ENCODE assay signal across 12 cellular contexts in genomic region chr3:37986479-37987314, GRCh38.
DNase-seq lines count a peak whose midpoint lies in the region; ATAC-seq and TF ChIP-seq lines count a peak whose summit lies in the region.
"Had no signal": no experiment of that assay in that cellular context is flagged by ENCODE, and none has a peak within 500 bp of the region (broad histone marks: within the 10 kb centered on the region; RNA-seq: fewer than 3 reads in every experiment).

No MANE protein-coding gene starts in this region.

- no peak overlapping the region for H3K27ac Mint-ChIP-seq in activated naive CD4-positive, alpha-beta T cell treated with anti-CD3 and anti-CD28 coated beads, Interleukin-2, amount 10 ng/mL, durations not matched to agents 7 days and 5 days
- H3K27ac Mint-ChIP-seq: effector memory CD8-positive, alpha-beta T cell had no signal

- no peak overlapping the region for H3K4me3 ChIP-seq in HEK293 (ENCODE audit: low read depth, low read length)
- no peak overlapping the region for H3K4me3 ChIP-seq in coronary artery
- H3K4me3 ChIP-seq in muscle layer of duodenum (ENCODE audit: low read depth in 1 of 2, low read length in 2 of 2): no peak overlapping the region

- no peak overlapping the region for H3K27ac ChIP-seq in HEK293 (ENCODE audit: extremely low read depth, low read depth, low read length)
- no peak overlapping the region for H3K27ac ChIP-seq in coronary artery
- peak overlapping the region; percentile 80 for H3K27ac ChIP-seq in muscle layer of duodenum (ENCODE audit: low read length)

- peaks cover 3% of the 10 kb centered on the region for H3K4me1 Mint-ChIP-seq in activated naive CD4-positive, alpha-beta T cell treated with anti-CD3 and anti-CD28 coated beads, Interleukin-2, amount 10 ng/mL, durations not matched to agents 7 days and 5 days

- DNase-seq in CMK (ENCODE audit: low read depth) (peak; percentile 74), coronary artery (ENCODE audit: low spot score) (peak; percentile 66), NCI-H2081 (lab: John Stamatoyannopoulos, UW) (no peak), GM03348 (ENCODE audit: low spot score) (no peak)
- no peak for DNase-seq in activated naive CD4-positive, alpha-beta T cell treated with anti-CD3 and anti-CD28 coated beads, Interleukin-2, amount 10 ng/mL, durations not matched to agents 7 days and 5 days
- DNase-seq: effector memory CD8-positive, alpha-beta T cell; hypothalamus; naive thymus-derived CD4-positive, alpha-beta T cell; T-helper 9 cell had no signal

- H3K9me3 Mint-ChIP-seq in activated naive CD4-positive, alpha-beta T cell treated with anti-CD3 and anti-CD28 coated beads, Interleukin-2, amount 10 ng/mL, durations not matched to agents 7 days and 5 days: no peaks in the 10 kb centered on the region
- H3K9me3 Mint-ChIP-seq: effector memory CD8-positive, alpha-beta T cell; naive thymus-derived CD4-positive, alpha-beta T cell had no signal

- H3K36me3 Mint-ChIP-seq in activated naive CD4-positive, alpha-beta T cell treated with anti-CD3 and anti-CD28 coated beads, Interleukin-2, amount 10 ng/mL, durations not matched to agents 7 days and 5 days: no peaks in the 10 kb centered on the region
- H3K36me3 Mint-ChIP-seq: naive thymus-derived CD4-positive, alpha-beta T cell had no signal

- CTCF ChIA-PET in HEK293 (lab: Yijun Ruan, JAX): interaction anchor here (0.6 to 2.4 kb wide), 5 partner anchors 10 to 453 kb away, joined by 3 to 12 read pairs (median 3); no protein-coding TSS in a partner anchor
- CTCF ChIA-PET in activated naive CD4-positive, alpha-beta T cell treated with anti-CD3 and anti-CD28 coated beads, Interleukin-2, amount 10 ng/mL, durations not matched to agents 7 days and 5 days (lab: Charles Lee): interaction anchor here (0.8 to 2.6 kb wide), 4 partner anchors 10 to 1043 kb away, joined by 3 to 17 read pairs (median 4); no protein-coding TSS in a partner anchor

- no peaks in the 10 kb centered on the region for H3K27me3 ChIP-seq in muscle layer of duodenum (ENCODE audit: low read depth, low read length)

- H3K9me3 ChIP-seq in HEK293 (ENCODE audit: control insufficient read depth, insufficient read depth, low read depth, low read length) (no peaks in the 10 kb centered on the region), muscle layer of duodenum (ENCODE audit: control insufficient read depth in 1 of 2, low read length in 2 of 2) (no peaks in the 10 kb centered on the region)

- TF ChIP-seq CTCF in HEK293 (tag by site-specific recombination; IDR thresholded peaks at IDR 0.05) (no peak), coronary artery (IDR thresholded peaks at IDR 0.05) (no peak)

- no peaks in the 10 kb centered on the region for H3K4me1 ChIP-seq in HEK293 (ENCODE audit: control insufficient read depth, insufficient read depth, low read length)
- H3K4me1 ChIP-seq in muscle layer of duodenum (ENCODE audit: control insufficient read depth in 1 of 2, insufficient read depth in 2 of 2, low read length in 2 of 2): no peaks in the 10 kb centered on the region

- peaks cover 11% of the 10 kb centered on the region for H3K27me3 Mint-ChIP-seq in activated naive CD4-positive, alpha-beta T cell treated with anti-CD3 and anti-CD28 coated beads, Interleukin-2, amount 10 ng/mL, durations not matched to agents 7 days and 5 days
- H3K27me3 Mint-ChIP-seq: naive thymus-derived CD4-positive, alpha-beta T cell had no signal

- ATAC-seq in GM18909 (IDR thresholded peaks at IDR 0.05; ENCODE audit: poor library complexity, unreplicated experiment): no peak
- ATAC-seq: effector memory CD8-positive, alpha-beta T cell; naive thymus-derived CD4-positive, alpha-beta T cell had no signal

- H3K36me3 ChIP-seq in HEK293 (ENCODE audit: control insufficient read depth in 2 of 2, insufficient read depth in 1 of 2, low read length in 2 of 2) (peaks cover 0 to 11% of the 10 kb centered on the region in 2 experiments; a peak in 1 of 3 replicates), muscle layer of duodenum (ENCODE audit: control insufficient read depth in 1 of 2, insufficient read depth in 2 of 2, low read length in 2 of 2) (peaks cover 8 to 11% of the 10 kb centered on the region in 2 donors)

- POLR2A ChIA-PET in HEK293 (lab: Yijun Ruan, JAX): no interaction called here

- H3K4me3 Mint-ChIP-seq in activated naive CD4-positive, alpha-beta T cell treated with anti-CD3 and anti-CD28 coated beads, Interleukin-2, amount 10 ng/mL, durations not matched to agents 7 days and 5 days: no peak overlapping the region
- H3K4me3 Mint-ChIP-seq: effector memory CD8-positive, alpha-beta T cell; naive thymus-derived CD4-positive, alpha-beta T cell had no signal

TF ChIP-seq in HEK293, 187 proteins besides CTCF, POLR2A, EP300 and RAD21 (continues in another document):
- TF ChIP-seq YY2 (tag by site-specific recombination; IDR thresholded peaks at IDR 0.05): no peak
- peak; percentile 61; the same call in 1 of the 2 replicates for TF ChIP-seq KLF17 (tag by site-specific recombination; IDR thresholded peaks at IDR 0.05)
- no peak for TF ChIP-seq SP7 (tag by site-specific recombination; IDR thresholded peaks at IDR 0.05)
- 0 out of 2 replicates have a peak, but pooled peaks have one; percentile 29 for TF ChIP-seq EGR2 (tag by site-specific recombination; IDR thresholded peaks at IDR 0.05; ENCODE audit: low read depth)
- TF ChIP-seq ZNF280D (tag by site-specific recombination; IDR thresholded peaks at IDR 0.05): no peak
- no peak for TF ChIP-seq ZNF18 (tag by site-specific recombination; IDR thresholded peaks at IDR 0.05)
- 0 out of 2 replicates have a peak, but pooled peaks have one; percentile 23 for TF ChIP-seq ZBTB20 (tag by site-specific recombination; IDR thresholded peaks at IDR 0.05)
- no peak for TF ChIP-seq ZNF555 (tag by site-specific recombination; conservative IDR thresholded peaks at IDR 0.05)
- peak; percentile 21; the same call in 1 of the 2 replicates for TF ChIP-seq ZFHX2 (tag by site-specific recombination; conservative IDR thresholded peaks at IDR 0.05)
- no peak for TF ChIP-seq ZNF16 (tag by site-specific recombination; IDR thresholded peaks at IDR 0.05; ENCODE audit: low read depth)
- no peak for TF ChIP-seq ZNF416 (tag by site-specific recombination; IDR thresholded peaks at IDR 0.05)
- no peak for TF ChIP-seq HOXD13 (CRISPR knock-in tag; IDR thresholded peaks at IDR 0.05; ENCODE audit: borderline replicate concordance)
- peak; percentile 79; the same call in 1 of the 2 replicates for TF ChIP-seq ZBTB6 (tag by site-specific recombination; IDR thresholded peaks at IDR 0.05)
- peak; percentile 96 for TF ChIP-seq KLF1 (tag by site-specific recombination; IDR thresholded peaks at IDR 0.05)
- TF ChIP-seq ZNF174 (tag by site-specific recombination; IDR thresholded peaks at IDR 0.05): no peak
- no peak for TF ChIP-seq ZNF658 (tag by site-specific recombination; IDR thresholded peaks at IDR 0.05)

Comparison
In these comparisons a context has a peak if more than half of its experiments do, and no peak if none do; other contexts are left out.
1. DNase-seq: peak in CMK (single experiment) and coronary artery (single experiment); none in activated naive CD4-positive, alpha-beta T cell treated with anti-CD3 and anti-CD28 coated beads, Interleukin-2, amount 10 ng/mL, durations not matched to agents 7 days and 5 days (single experiment), NCI-H2081 (0 of 2) and GM03348 (single experiment).